In the genomic region with DNA sequence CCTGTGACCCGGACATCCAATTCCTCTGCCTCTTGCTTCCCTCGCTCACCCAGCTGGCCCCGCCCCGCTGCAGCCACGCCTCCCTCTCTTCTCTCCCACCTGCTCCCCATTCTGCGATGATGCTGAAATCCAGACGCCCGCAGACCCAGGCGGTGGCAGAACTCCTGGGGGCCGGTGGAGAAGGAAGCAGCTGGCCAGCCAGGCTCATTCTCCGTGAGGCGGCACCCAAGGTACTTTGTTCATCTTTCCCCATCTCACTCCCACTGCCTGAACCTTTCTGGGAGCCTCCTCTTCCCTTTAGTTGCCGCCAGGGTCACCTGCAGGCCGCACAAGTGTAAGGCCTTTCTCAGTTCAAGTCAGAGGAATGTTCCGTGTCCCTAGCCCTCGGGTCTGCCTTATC, we compare ENCODE assay signal across 18 cellular contexts. TPM values are rescaled to one million over a fixed set of nuclear protein-coding genes. Genes with fewer than 3 reads are reported as not detected.
DNase-seq lines count a peak whose midpoint lies in the region; TF ChIP-seq lines count a peak whose summit lies in the region.
"Had no signal": no experiment of that assay in that cellular context is flagged by ENCODE, and none has a peak within 500 bp of the region (broad histone marks: within the 10 kb centered on the region; RNA-seq: fewer than 3 reads in every experiment).

No MANE protein-coding gene starts in this region.

- peak overlapping the region; percentile 55 for H3K4me2 ChIP-seq in neural progenitor cell

- H2AFZ ChIP-seq in neural progenitor cell (replicated peaks), result peak overlapping the region; percentile 82

- H3K27me3 ChIP-seq in H7 (ENCODE audit: control insufficient read depth, insufficient read depth, low read length), result no peaks in the 10 kb centered on the region
- peaks cover 8% of the 10 kb centered on the region for H3K27me3 ChIP-seq in neural progenitor cell
- H3K27me3 ChIP-seq in brain microvascular endothelial cell (replicated peaks), result no peaks in the 10 kb centered on the region
- H3K27me3 ChIP-seq: right lobe of liver, testis had no signal

- no peak overlapping the region for H3K4me3 ChIP-seq in H7 (ENCODE audit: insufficient read depth, low read depth, low read length)
- H3K4me3 ChIP-seq in neural progenitor cell, result no peak overlapping the region
- no peak overlapping the region for H3K4me3 ChIP-seq in brain microvascular endothelial cell (ENCODE audit: low read depth, low read length)
- H3K4me3 ChIP-seq: right lobe of liver, testis had no signal

- H3K9me3 Mint-ChIP-seq in neural progenitor cell, result peaks cover 7% of the 10 kb centered on the region

- no peaks in the 10 kb centered on the region for H3K36me3 Mint-ChIP-seq in neural progenitor cell
- H3K36me3 Mint-ChIP-seq: mesothelial cell of epicardium had no signal

- DNase-seq in H7, result peak; percentile 89
- peak; percentile 93 for DNase-seq in NCI-H2107 treated with DMSO at 0.1 percent for 48 hours (lab: John Stamatoyannopoulos, UW; ENCODE audit: unreplicated experiment)
- peak; percentile 16 for DNase-seq in SHP77 treated with DMSO at 0.1 percent for 48 hours (lab: John Stamatoyannopoulos, UW)
- peak; percentile 55 for DNase-seq in neural progenitor cell (ENCODE audit: low spot score)
- DNase-seq in brain microvascular endothelial cell, result no peak
- DNase-seq in NCI-H2029 treated with DMSO at 0.1 percent for 48 hours (lab: John Stamatoyannopoulos, UW), result no peak
- no peak for DNase-seq in HK-2 (ENCODE audit: unreplicated experiment)
- DNase-seq: activated CD4-positive, alpha-beta T cell treated with anti-CD3 and anti-CD28 coated beads, Interleukin-2, amount 50 U/mL, for 4 hours; cortex of kidney; right lobe of liver; testis had no signal

- H3K9me3 ChIP-seq in neural progenitor cell (ENCODE audit: low read depth), result no peaks in the 10 kb centered on the region
- H3K9me3 ChIP-seq: right lobe of liver, testis had no signal

- no peak for TF ChIP-seq CTCF in neural progenitor cell (IDR thresholded peaks at IDR 0.05)
- TF ChIP-seq CTCF in brain microvascular endothelial cell (IDR thresholded peaks at IDR 0.05; ENCODE audit: low read depth, low read length, missing control alignments), result no peak

- H3K27ac ChIP-seq in neural progenitor cell (no peak overlapping the region), brain microvascular endothelial cell (no peak overlapping the region)
- H3K27ac ChIP-seq: right lobe of liver, testis had no signal

- H3F3A ChIP-seq in neural progenitor cell (ENCODE audit: low read depth), result no peaks in the 10 kb centered on the region

- no peak overlapping the region for H3K4me3 Mint-ChIP-seq in neural progenitor cell
- H3K4me3 Mint-ChIP-seq: activated naive CD4-positive, alpha-beta T cell treated with anti-CD3 and anti-CD28 coated beads, Interleukin-2, amount 50 U/mL, for 24 hours; mesothelial cell of epicardium had no signal

- no peaks in the 10 kb centered on the region for H3K79me2 ChIP-seq in neural progenitor cell (ENCODE audit: low read depth)

- no peaks in the 10 kb centered on the region for H3K36me3 ChIP-seq in H7 (replicated peaks; ENCODE audit: control insufficient read depth, insufficient read depth, low read length)
- H3K36me3 ChIP-seq in neural progenitor cell, result no peaks in the 10 kb centered on the region
- no peaks in the 10 kb centered on the region for H3K36me3 ChIP-seq in brain microvascular endothelial cell (replicated peaks)

- H3K9ac ChIP-seq in neural progenitor cell, result no peak overlapping the region

- H4K20me1 ChIP-seq in neural progenitor cell (ENCODE audit: low read depth), result no peaks in the 10 kb centered on the region

- peaks cover 10% of the 10 kb centered on the region for H3K4me1 Mint-ChIP-seq in neural progenitor cell
- H3K4me1 Mint-ChIP-seq: activated naive CD4-positive, alpha-beta T cell treated with anti-CD3 and anti-CD28 coated beads, Interleukin-2, amount 50 U/mL, for 24 hours had no signal

- peaks cover 12% of the 10 kb centered on the region for H3K4me1 ChIP-seq in neural progenitor cell

- H3K27me3 Mint-ChIP-seq in neural progenitor cell (ENCODE audit: insufficient read depth, low read depth), result peaks cover 9% of the 10 kb centered on the region
- H3K27me3 Mint-ChIP-seq: activated naive CD4-positive, alpha-beta T cell treated with anti-CD3 and anti-CD28 coated beads, Interleukin-2, amount 50 U/mL, for 24 hours had no signal

- no peak overlapping the region for H3K27ac Mint-ChIP-seq in neural progenitor cell
- H3K27ac Mint-ChIP-seq: activated naive CD4-positive, alpha-beta T cell treated with anti-CD3 and anti-CD28 coated beads, Interleukin-2, amount 50 U/mL, for 24 hours; mesothelial cell of epicardium had no signal

- in situ Hi-C loops in brain microvascular endothelial cell (cut with HindIII; ENCODE audit: low pct_ligation_motif_present, low sequenced_read_pairs), result no loop called here

RNA-seq across cellular contexts. Expression of a gene that starts 35.7 kb away (rescaled TPM):
- total RNA-seq in H7 (2014; rRNA removed; shearing (Covaris generic)), result 0.07 and 0.33 TPM in 2 replicates
- total RNA-seq in neural progenitor cell (ENCODE audit: low replicate concordance), result 0.25 TPM in 1 of 2 replicates, not detected in the other
- total RNA-seq: epithelial cell of proximal tubule, kidney epithelial cell, M059J, mesothelial cell of epicardium, NCI-H460, RPMI7951 had no signal

Comparison
In these comparisons a context has a peak if more than half of its experiments do, and no peak if none do; other contexts are left out.
1. DNase-seq: peak in H7 (single experiment), NCI-H2107 treated with DMSO at 0.1 percent for 48 hours (single experiment), SHP77 treated with DMSO at 0.1 percent for 48 hours (single experiment) and neural progenitor cell (single experiment); none in brain microvascular endothelial cell (single experiment), NCI-H2029 treated with DMSO at 0.1 percent for 48 hours (single experiment) and HK-2 (single experiment).